In genomic region chr4:181106410-181106809, GRCh38 we compare ENCODE assay signal across 34 cellular contexts.
"Had no signal": no experiment of that assay in that cellular context is flagged by ENCODE, and none has a peak within 500 bp of the region (broad histone marks: within the 10 kb centered on the region; RNA-seq: fewer than 3 reads in every experiment).

No MANE protein-coding gene starts in this region.

- H3K9ac ChIP-seq: KMS-11 had no signal

- H3K9me3 ChIP-seq: MG63 had no signal

- H3K27me3 ChIP-seq: MG63 had no signal

- H3K27ac ChIP-seq: KMS-11 had no signal

- H3K36me3 ChIP-seq: MG63 had no signal

- DNase-seq: Karpas-422, Kasumi-1, KBM-7, KG1, MG63, MM.1S, MV-4-11, NCI-H1048, NCI-H1092, NCI-H1092 treated with DMSO at 0.1 percent for 48 hours, NCI-H1105, NCI-H1105 treated with DMSO at 0.1 percent for 48 hours, NCI-H1417 treated with DMSO at 0.1 percent for 48 hours, NCI-H1436, NCI-H1436 treated with DMSO at 0.1 percent for 48 hours, NCI-H1694, NCI-H1694 treated with DMSO at 0.1 percent for 48 hours, NCI-H187, NCI-H187 treated with DMSO at 0.1 percent for 48 hours, NCI-H1930, NCI-H2029, NCI-H2029 treated with DMSO at 0.1 percent for 48 hours, NCI-H2081, NCI-H2081 treated with DMSO at 0.1 percent for 48 hours, NCI-H2107, NCI-H2171, NCI-H2171 treated with DMSO at 0.1 percent for 48 hours, NCI-H2227 treated with DMSO at 0.1 percent for 48 hours, NCI-H226, NCI-H345, NCI-H446 treated with DMSO at 0.1 percent for 48 hours, NCI-H510A, NCI-H510A treated with DMSO at 0.1 percent for 48 hours had no signal

- H3K4me3 ChIP-seq: MG63 had no signal

- H3K4me2 ChIP-seq: KMS-11 had no signal
